In genomic region chr12:84982888-84983287, GRCh38 we compare ENCODE assay signal across 24 cellular contexts. TPM values are rescaled to one million over a fixed set of nuclear protein-coding genes. Genes with fewer than 3 reads are reported as not detected.
"Had no signal": no experiment of that assay in that cellular context is flagged by ENCODE, and none has a peak within 500 bp of the region (broad histone marks: within the 10 kb centered on the region; RNA-seq: fewer than 3 reads in every experiment).

No MANE protein-coding gene starts in this region.

- FAIRE-seq: pancreas had no signal

- H3K9me3 Mint-ChIP-seq: nephron progenitor cell; stimulated activated naive CD8-positive, alpha-beta T cell treated with anti-CD3 and anti-CD28 coated beads, Interleukin-15, Interleukin-2, amounts not matched to agents 100 ng/mL and 50 ng/mL, for 24 hours had no signal

- H3K4me1 ChIP-seq: esophagus squamous epithelium, pancreas, psoas muscle, right lobe of liver, tibial artery, upper lobe of left lung, uterus had no signal

- H3K9me3 ChIP-seq: esophagus squamous epithelium, pancreas, psoas muscle, right lobe of liver, tibial artery, upper lobe of left lung, uterus had no signal

- H3K27ac Mint-ChIP-seq: effector memory CD8-positive, alpha-beta T cell; naive thymus-derived CD4-positive, alpha-beta T cell; nephron progenitor cell; stimulated activated effector memory CD8-positive, alpha-beta T cell treated with anti-CD3 and anti-CD28 coated beads, Interleukin-12 subunit alpha, Interleukin-12 subunit beta, amount 100 ng/mL, for 72 hours; stimulated activated naive CD8-positive, alpha-beta T cell treated with anti-CD3 and anti-CD28 coated beads, Interleukin-15, Interleukin-2, amounts not matched to agents 100 ng/mL and 50 ng/mL, for 24 hours had no signal

- H3K4me3 ChIP-seq: esophagus squamous epithelium, hepatocyte, pancreas, psoas muscle, right lobe of liver, tibial artery, upper lobe of left lung, uterus had no signal

- H3K36me3 Mint-ChIP-seq: naive thymus-derived CD4-positive, alpha-beta T cell; stimulated activated effector memory CD8-positive, alpha-beta T cell treated with anti-CD3 and anti-CD28 coated beads, Interleukin-12 subunit alpha, Interleukin-12 subunit beta, amount 100 ng/mL, for 72 hours had no signal

- H3K27ac ChIP-seq: esophagus squamous epithelium, hepatocyte, pancreas, psoas muscle, right lobe of liver, tibial artery, upper lobe of left lung, uterus had no signal

- H3K4me2 ChIP-seq: hepatocyte had no signal

- H3K27me3 Mint-ChIP-seq: effector memory CD8-positive, alpha-beta T cell; naive thymus-derived CD4-positive, alpha-beta T cell; stimulated activated naive CD8-positive, alpha-beta T cell treated with anti-CD3 and anti-CD28 coated beads, Interleukin-15, Interleukin-2, amounts not matched to agents 100 ng/mL and 50 ng/mL, for 24 hours had no signal

- H3K79me2 ChIP-seq: hepatocyte had no signal

- H3K36me3 ChIP-seq: esophagus squamous epithelium, pancreas, right lobe of liver, tibial artery, upper lobe of left lung, uterus had no signal

- H3K4me1 Mint-ChIP-seq: naive thymus-derived CD4-positive, alpha-beta T cell; nephron progenitor cell; stimulated activated effector memory CD8-positive, alpha-beta T cell treated with anti-CD3 and anti-CD28 coated beads, Interleukin-12 subunit alpha, Interleukin-12 subunit beta, amount 100 ng/mL, for 72 hours had no signal

- DNase-seq: effector memory CD8-positive, alpha-beta T cell; esophagus squamous epithelium; foreskin fibroblast; head of caudate nucleus; kidney glomerular epithelial cell; naive thymus-derived CD4-positive, alpha-beta T cell; nephron progenitor cell; nucleus accumbens; pancreas; psoas muscle; retina; right lobe of liver; stimulated activated CD4-positive, alpha-beta T cell treated with anti-CD3 and anti-CD28 coated beads, Interleukin-4, amount 100 ng/mL, for 1 hour; stimulated activated CD8-positive, alpha-beta memory T cell treated with anti-CD3 and anti-CD28 coated beads, Interleukin-4, amount 100 ng/mL, for 48 hours; tibial artery; upper lobe of left lung; uterus had no signal

- H3K27me3 ChIP-seq: esophagus squamous epithelium, hepatocyte, right lobe of liver, tibial artery, upper lobe of left lung, uterus had no signal

- H2AFZ ChIP-seq: hepatocyte had no signal

- H3K4me3 Mint-ChIP-seq: effector memory CD8-positive, alpha-beta T cell; naive thymus-derived CD4-positive, alpha-beta T cell; nephron progenitor cell; stimulated activated effector memory CD8-positive, alpha-beta T cell treated with anti-CD3 and anti-CD28 coated beads, Interleukin-12 subunit alpha, Interleukin-12 subunit beta, amount 100 ng/mL, for 72 hours; stimulated activated naive CD8-positive, alpha-beta T cell treated with anti-CD3 and anti-CD28 coated beads, Interleukin-15, Interleukin-2, amounts not matched to agents 100 ng/mL and 50 ng/mL, for 24 hours had no signal

RNA-seq across cellular contexts. Expression of gene TSPAN19, which starts 53.2 kb away (rescaled TPM):
- total RNA-seq: epithelial cell of proximal tubule; esophagus squamous epithelium; hepatocyte; liver; mesenteric fat pad; mononuclear cell; naive thymus-derived CD4-positive, alpha-beta T cell; psoas muscle; right lobe of liver had no signal
- polyA plus RNA-seq: hepatocyte; liver; naive thymus-derived CD4-positive, alpha-beta T cell had no signal

RNA-seq across cellular contexts. Expression of gene LRRIQ1, which starts 53.3 kb away (rescaled TPM):
- total RNA-seq: naive thymus-derived CD4-positive, alpha-beta T cell had no signal
- polyA plus RNA-seq: liver; naive thymus-derived CD4-positive, alpha-beta T cell had no signal
